ENCODE assay signal across 34 cellular contexts in the genomic region with DNA sequence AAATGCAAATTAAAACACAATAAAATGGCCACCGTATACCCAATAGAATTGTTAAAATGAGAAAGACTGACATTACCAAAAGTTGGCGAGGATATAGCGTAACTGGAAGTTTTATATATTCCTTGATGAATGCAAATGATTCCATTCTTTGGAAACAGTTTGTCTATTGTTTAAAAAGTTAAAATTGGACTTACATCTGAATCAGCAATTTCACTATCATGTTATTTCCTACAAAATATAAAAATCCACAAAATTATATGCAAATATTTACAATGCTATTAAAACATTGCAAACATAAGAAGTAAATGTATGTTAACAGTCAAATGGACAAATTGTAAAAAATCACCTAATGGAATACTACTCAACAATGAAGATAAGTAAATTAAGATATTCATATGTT.
"Had no signal": no experiment of that assay in that cellular context is flagged by ENCODE, and none has a peak within 500 bp of the region (broad histone marks: within the 10 kb centered on the region; RNA-seq: fewer than 3 reads in every experiment).

No MANE protein-coding gene starts in this region.

- ATAC-seq: Panc1, Right ventricle myocardium inferior, SK-N-SH treated with all-trans-retinoic acid at 6 μM for 48 hours had no signal

- H2AFZ ChIP-seq: PC-9 had no signal

- H3K9me3 ChIP-seq: MG63, SJCRH30 had no signal

- FAIRE-seq: RCC 7860 had no signal

- H3K27me3 ChIP-seq: MG63, SJCRH30 had no signal

- DNase-seq: Kasumi-1, MG63, NCI-H1048, NCI-H1092 treated with DMSO at 0.1 percent for 48 hours, NCI-H1105 treated with DMSO at 0.1 percent for 48 hours, NCI-H1417, NCI-H1436, NCI-H146, NCI-H1694, NCI-H187, NCI-H1930, NCI-H2029 treated with DMSO at 0.1 percent for 48 hours, NCI-H2081 treated with DMSO at 0.1 percent for 48 hours, NCI-H2107, NCI-H2171, NCI-H226, NCI-H446 treated with DMSO at 0.1 percent for 48 hours, NCI-H510A, NCI-H524, NCI-H526, NCI-H69, NCI-H748 treated with DMSO at 0.1 percent for 48 hours, NCI-H82, PC-9, SHP77, SIG-M5, SJCRH30, SW 1271 had no signal

- H3K4me3 ChIP-seq: MG63, PC-9, SJCRH30, SK-N-MC had no signal

- H3K36me3 ChIP-seq: MG63, SJCRH30 had no signal

- H3K4me2 ChIP-seq: PC-9 had no signal

- H3K4me1 ChIP-seq: SJCRH30 had no signal

- H3K27ac ChIP-seq: PC-9, RWPE1, SJCRH30, SK-N-MC had no signal
